In the genomic region with DNA sequence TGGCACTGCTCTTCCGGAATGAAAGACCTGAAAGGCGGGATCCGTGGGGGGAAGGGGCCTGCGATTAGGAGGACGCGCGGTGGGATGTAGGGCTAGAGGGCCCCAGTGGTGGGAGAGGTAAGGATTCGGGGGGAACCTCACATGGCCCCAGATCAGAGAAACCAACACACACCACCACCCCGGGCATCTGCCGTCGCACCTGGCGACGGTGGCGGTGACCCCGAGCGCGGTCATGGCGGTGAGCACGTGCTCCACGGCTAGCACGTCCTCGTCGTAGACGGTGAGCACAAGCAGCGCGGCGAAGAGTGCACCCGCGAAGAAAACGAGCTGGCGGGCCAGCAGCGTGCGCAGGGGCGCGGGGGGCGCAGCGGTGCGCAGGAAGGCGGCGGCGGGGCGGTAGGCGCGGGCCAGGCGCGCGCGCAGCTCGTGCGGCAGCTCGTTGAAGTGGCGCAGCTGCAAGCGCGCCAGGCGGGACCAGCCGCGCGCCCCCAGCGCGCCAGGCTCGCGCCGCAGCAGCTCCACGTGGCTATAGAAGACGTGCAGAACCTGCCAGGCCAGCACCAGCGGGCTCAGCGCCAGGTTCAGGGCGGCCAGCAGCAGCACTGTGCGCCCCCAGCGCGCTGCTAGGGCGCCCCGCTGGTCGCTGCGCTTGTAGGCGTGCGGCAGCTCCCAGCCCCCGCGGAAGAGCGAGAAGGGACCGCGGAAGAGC, we compare ENCODE assay signal across 1 cellular context.
TF ChIP-seq lines count a peak whose summit lies in the region.

No MANE protein-coding gene starts in this region.

TF ChIP-seq in H1, 55 proteins besides CTCF, POLR2A, EP300 and RAD21:
- TF ChIP-seq EZH2 (IDR thresholded peaks at IDR 0.05; ENCODE audit: low read depth, low read length, severe bottlenecking) (peak; percentile 50), HDAC2 (IDR thresholded peaks at IDR 0.05; ENCODE audit: borderline replicate concordance in 1 of 2, low read depth in 2 of 2, low read length in 2 of 2) (peak in 1 of 2 experiments; percentile 94; a peak in 2 of 4 replicates), GTF2F1 (IDR thresholded peaks at IDR 0.05; ENCODE audit: borderline replicate concordance, low read depth, low read length) (no peak), SP1 (IDR thresholded peaks at IDR 0.05; ENCODE audit: low read depth, low read length) (no peak), TAF1 (IDR thresholded peaks at IDR 0.05; ENCODE audit: low read depth, low read length) (no peak), SUZ12 (IDR thresholded peaks at IDR 0.05; ENCODE audit: low read length) (peak; percentile 43; the same call in 1 of the 2 replicates), SRF (IDR thresholded peaks at IDR 0.05; ENCODE audit: low read depth, low read length) (no peak), SIN3A (conservative IDR thresholded peaks at IDR 0.05 in 1 of 2, IDR thresholded peaks at IDR 0.05 in 1 of 2; ENCODE audit: low read depth in 1 of 2, low read length in 2 of 2) (0 out of 4 replicates have a peak, but pooled peaks of 1 of the 2 experiments have one; percentile 20), TCF12 (IDR thresholded peaks at IDR 0.05; ENCODE audit: low read depth, low read length) (no peak), SIX5 (IDR thresholded peaks at IDR 0.05; ENCODE audit: low read depth, low read length) (no peak), CREB1 (IDR thresholded peaks at IDR 0.05) (no peak; the same call in 1 of the 2 replicates), NRF1 (IDR thresholded peaks at IDR 0.05; ENCODE audit: low read depth, low read length) (no peak), SIRT6 (IDR thresholded peaks at IDR 0.05; ENCODE audit: low read length) (no peak), POLR2AphosphoS5 (IDR thresholded peaks at IDR 0.05; ENCODE audit: low read depth, low read length) (0 out of 2 replicates have a peak, but pooled peaks have one; percentile 26), KDM1A (IDR thresholded peaks at IDR 0.05; ENCODE audit: borderline replicate concordance, low read length) (peak; percentile 85; the same call in 1 of the 2 replicates), POU5F1 (IDR thresholded peaks at IDR 0.05; ENCODE audit: low read depth, low read length) (no peak), SP2 (IDR thresholded peaks at IDR 0.05; ENCODE audit: low read length) (no peak), CTBP2 (IDR thresholded peaks at IDR 0.05; ENCODE audit: borderline replicate concordance, insufficient read depth, insufficient read length, low read length) (no peak), ZNF274 (IDR thresholded peaks at IDR 0.05; ENCODE audit: borderline replicate concordance, extremely low read depth, low read length) (no peak), EGR1 (IDR thresholded peaks at IDR 0.05; ENCODE audit: borderline replicate concordance, low read depth, low read length) (peak; percentile 18; the same call in 1 of the 2 replicates), RBBP5 (IDR thresholded peaks at IDR 0.05; ENCODE audit: borderline replicate concordance, low read depth, low read length) (no peak), YY1 (IDR thresholded peaks at IDR 0.05; ENCODE audit: low read depth, low read length) (no peak; the same call in 1 of the 2 replicates), FOSL1 (IDR thresholded peaks at IDR 0.05; ENCODE audit: insufficient read depth, low read depth, low read length) (0 out of 2 replicates have a peak, but pooled peaks have one; percentile 18), CBX8 (IDR thresholded peaks at IDR 0.05; ENCODE audit: borderline replicate concordance, low read depth, low read length) (no peak), ASH2L (IDR thresholded peaks at IDR 0.05; ENCODE audit: low read length) (peak; percentile 91), RNF2 (IDR thresholded peaks at IDR 0.05; ENCODE audit: borderline replicate concordance, low read depth, low read length, missing control alignments, poor library complexity, severe bottlenecking) (peak; percentile 90), CHD1 (IDR thresholded peaks at IDR 0.05; ENCODE audit: low read depth, low read length) (no peak), BCL11A (IDR thresholded peaks at IDR 0.05; ENCODE audit: low read depth in 2 of 2, low read length in 2 of 2) (no peak), KDM4A (IDR thresholded peaks at IDR 0.05; ENCODE audit: low read depth, low read length, severe bottlenecking) (peak; percentile 90), RXRA (IDR thresholded peaks at IDR 0.05; ENCODE audit: insufficient read depth, low read depth, low read length) (no peak)
- TF ChIP-seq, protein P1, sequence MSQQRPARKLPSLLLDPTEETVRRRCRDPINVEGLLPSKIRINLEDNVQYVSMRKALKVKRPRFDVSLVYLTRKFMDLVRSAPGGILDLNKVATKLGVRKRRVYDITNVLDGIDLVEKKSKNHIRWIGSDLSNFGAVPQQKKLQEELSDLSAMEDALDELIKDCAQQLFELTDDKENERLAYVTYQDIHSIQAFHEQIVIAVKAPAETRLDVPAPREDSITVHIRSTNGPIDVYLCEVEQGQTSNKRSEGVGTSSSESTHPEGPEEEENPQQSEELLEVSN (IDR thresholded peaks at IDR 0.05): peak; percentile 100
- TF ChIP-seq, protein P2, sequence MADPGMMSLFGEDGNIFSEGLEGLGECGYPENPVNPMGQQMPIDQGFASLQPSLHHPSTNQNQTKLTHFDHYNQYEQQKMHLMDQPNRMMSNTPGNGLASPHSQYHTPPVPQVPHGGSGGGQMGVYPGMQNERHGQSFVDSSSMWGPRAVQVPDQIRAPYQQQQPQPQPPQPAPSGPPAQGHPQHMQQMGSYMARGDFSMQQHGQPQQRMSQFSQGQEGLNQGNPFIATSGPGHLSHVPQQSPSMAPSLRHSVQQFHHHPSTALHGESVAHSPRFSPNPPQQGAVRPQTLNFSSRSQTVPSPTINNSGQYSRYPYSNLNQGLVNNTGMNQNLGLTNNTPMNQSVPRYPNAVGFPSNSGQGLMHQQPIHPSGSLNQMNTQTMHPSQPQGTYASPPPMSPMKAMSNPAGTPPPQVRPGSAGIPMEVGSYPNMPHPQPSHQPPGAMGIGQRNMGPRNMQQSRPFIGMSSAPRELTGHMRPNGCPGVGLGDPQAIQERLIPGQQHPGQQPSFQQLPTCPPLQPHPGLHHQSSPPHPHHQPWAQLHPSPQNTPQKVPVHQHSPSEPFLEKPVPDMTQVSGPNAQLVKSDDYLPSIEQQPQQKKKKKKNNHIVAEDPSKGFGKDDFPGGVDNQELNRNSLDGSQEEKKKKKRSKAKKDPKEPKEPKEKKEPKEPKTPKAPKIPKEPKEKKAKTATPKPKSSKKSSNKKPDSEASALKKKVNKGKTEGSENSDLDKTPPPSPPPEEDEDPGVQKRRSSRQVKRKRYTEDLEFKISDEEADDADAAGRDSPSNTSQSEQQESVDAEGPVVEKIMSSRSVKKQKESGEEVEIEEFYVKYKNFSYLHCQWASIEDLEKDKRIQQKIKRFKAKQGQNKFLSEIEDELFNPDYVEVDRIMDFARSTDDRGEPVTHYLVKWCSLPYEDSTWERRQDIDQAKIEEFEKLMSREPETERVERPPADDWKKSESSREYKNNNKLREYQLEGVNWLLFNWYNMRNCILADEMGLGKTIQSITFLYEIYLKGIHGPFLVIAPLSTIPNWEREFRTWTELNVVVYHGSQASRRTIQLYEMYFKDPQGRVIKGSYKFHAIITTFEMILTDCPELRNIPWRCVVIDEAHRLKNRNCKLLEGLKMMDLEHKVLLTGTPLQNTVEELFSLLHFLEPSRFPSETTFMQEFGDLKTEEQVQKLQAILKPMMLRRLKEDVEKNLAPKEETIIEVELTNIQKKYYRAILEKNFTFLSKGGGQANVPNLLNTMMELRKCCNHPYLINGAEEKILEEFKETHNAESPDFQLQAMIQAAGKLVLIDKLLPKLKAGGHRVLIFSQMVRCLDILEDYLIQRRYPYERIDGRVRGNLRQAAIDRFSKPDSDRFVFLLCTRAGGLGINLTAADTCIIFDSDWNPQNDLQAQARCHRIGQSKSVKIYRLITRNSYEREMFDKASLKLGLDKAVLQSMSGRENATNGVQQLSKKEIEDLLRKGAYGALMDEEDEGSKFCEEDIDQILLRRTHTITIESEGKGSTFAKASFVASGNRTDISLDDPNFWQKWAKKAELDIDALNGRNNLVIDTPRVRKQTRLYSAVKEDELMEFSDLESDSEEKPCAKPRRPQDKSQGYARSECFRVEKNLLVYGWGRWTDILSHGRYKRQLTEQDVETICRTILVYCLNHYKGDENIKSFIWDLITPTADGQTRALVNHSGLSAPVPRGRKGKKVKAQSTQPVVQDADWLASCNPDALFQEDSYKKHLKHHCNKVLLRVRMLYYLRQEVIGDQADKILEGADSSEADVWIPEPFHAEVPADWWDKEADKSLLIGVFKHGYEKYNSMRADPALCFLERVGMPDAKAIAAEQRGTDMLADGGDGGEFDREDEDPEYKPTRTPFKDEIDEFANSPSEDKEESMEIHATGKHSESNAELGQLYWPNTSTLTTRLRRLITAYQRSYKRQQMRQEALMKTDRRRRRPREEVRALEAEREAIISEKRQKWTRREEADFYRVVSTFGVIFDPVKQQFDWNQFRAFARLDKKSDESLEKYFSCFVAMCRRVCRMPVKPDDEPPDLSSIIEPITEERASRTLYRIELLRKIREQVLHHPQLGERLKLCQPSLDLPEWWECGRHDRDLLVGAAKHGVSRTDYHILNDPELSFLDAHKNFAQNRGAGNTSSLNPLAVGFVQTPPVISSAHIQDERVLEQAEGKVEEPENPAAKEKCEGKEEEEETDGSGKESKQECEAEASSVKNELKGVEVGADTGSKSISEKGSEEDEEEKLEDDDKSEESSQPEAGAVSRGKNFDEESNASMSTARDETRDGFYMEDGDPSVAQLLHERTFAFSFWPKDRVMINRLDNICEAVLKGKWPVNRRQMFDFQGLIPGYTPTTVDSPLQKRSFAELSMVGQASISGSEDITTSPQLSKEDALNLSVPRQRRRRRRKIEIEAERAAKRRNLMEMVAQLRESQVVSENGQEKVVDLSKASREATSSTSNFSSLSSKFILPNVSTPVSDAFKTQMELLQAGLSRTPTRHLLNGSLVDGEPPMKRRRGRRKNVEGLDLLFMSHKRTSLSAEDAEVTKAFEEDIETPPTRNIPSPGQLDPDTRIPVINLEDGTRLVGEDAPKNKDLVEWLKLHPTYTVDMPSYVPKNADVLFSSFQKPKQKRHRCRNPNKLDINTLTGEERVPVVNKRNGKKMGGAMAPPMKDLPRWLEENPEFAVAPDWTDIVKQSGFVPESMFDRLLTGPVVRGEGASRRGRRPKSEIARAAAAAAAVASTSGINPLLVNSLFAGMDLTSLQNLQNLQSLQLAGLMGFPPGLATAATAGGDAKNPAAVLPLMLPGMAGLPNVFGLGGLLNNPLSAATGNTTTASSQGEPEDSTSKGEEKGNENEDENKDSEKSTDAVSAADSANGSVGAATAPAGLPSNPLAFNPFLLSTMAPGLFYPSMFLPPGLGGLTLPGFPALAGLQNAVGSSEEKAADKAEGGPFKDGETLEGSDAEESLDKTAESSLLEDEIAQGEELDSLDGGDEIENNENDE (IDR thresholded peaks at IDR 0.05; ENCODE audit: insufficient replicate concordance, low read length): no peak
- TF ChIP-seq, protein P3, sequence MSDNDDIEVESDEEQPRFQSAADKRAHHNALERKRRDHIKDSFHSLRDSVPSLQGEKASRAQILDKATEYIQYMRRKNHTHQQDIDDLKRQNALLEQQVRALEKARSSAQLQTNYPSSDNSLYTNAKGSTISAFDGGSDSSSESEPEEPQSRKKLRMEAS (IDR thresholded peaks at IDR 0.05): peak; percentile 99
